ENCODE assay signal across 10 cellular contexts in genomic region chr14:65239143-65239672, GRCh38.
DNase-seq lines count a peak whose midpoint lies in the region; TF ChIP-seq lines count a peak whose summit lies in the region.
"Had no signal": no experiment of that assay in that cellular context is flagged by ENCODE, and none has a peak within 500 bp of the region (broad histone marks: within the 10 kb centered on the region; RNA-seq: fewer than 3 reads in every experiment).

No MANE protein-coding gene starts in this region.

- H3K9me3 ChIP-seq in GM23248 (ENCODE audit: low read depth): no peaks in the 10 kb centered on the region
- no peaks in the 10 kb centered on the region for H3K9me3 ChIP-seq in adipocyte (ENCODE audit: control insufficient read depth, low read length)
- no peaks in the 10 kb centered on the region for H3K9me3 ChIP-seq in stomach
- no peaks in the 10 kb centered on the region for H3K9me3 ChIP-seq in MM.1S (replicated peaks; ENCODE audit: insufficient read depth, low read length)

- H3K36me3 ChIP-seq in GM23248 (ENCODE audit: low read depth) (no peaks in the 10 kb centered on the region), adipocyte (ENCODE audit: control insufficient read depth, insufficient read depth, low read length, severe bottlenecking) (no peaks in the 10 kb centered on the region), stomach (no peaks in the 10 kb centered on the region), MM.1S (replicated peaks; ENCODE audit: insufficient read depth, low read length) (no peaks in the 10 kb centered on the region)

- H3K27me3 ChIP-seq in GM23248 (replicated peaks; ENCODE audit: insufficient read depth) (no peaks in the 10 kb centered on the region), adipocyte (replicated peaks; ENCODE audit: control insufficient read depth, insufficient read depth, low read length) (no peaks in the 10 kb centered on the region), stomach (no peaks in the 10 kb centered on the region), MM.1S (replicated peaks; ENCODE audit: insufficient read depth, low read length) (no peaks in the 10 kb centered on the region)

- DNase-seq in GM23248 (peak; percentile 82), adipocyte (ENCODE audit: low read depth) (no peak), hepatic stellate cell (ENCODE audit: low spot score) (peak; percentile 63), stomach (no peak), MM.1S (no peak), DMS53 treated with DMSO at 0.1 percent for 48 hours (lab: John Stamatoyannopoulos, UW; ENCODE audit: unreplicated experiment) (no peak), NCI-H345 treated with DMSO at 0.1 percent for 48 hours (lab: John Stamatoyannopoulos, UW; ENCODE audit: unreplicated experiment) (no peak)
- DNase-seq in stimulated activated CD8-positive, alpha-beta memory T cell treated with anti-CD3 and anti-CD28 coated beads, Interleukin-4, amount 100 ng/mL, for 48 hours: no peak
- DNase-seq: amniotic stem cell, NCI-H1105 treated with DMSO at 0.1 percent for 48 hours had no signal

- H3K79me2 ChIP-seq in GM23248 (ENCODE audit: insufficient read depth): no peaks in the 10 kb centered on the region
- H3K79me2 ChIP-seq in MM.1S (ENCODE audit: low read length): no peaks in the 10 kb centered on the region

- peak overlapping the region; percentile 80 for H3K27ac ChIP-seq in GM23248
- H3K27ac ChIP-seq in stomach: peak overlapping the region in 3 of 5 donors; percentile 22 to 68 (median 45)
- H3K27ac ChIP-seq in MM.1S (ENCODE audit: low read length): no peak overlapping the region

- no peak overlapping the region for H2AFZ ChIP-seq in GM23248
- H2AFZ ChIP-seq in MM.1S (ENCODE audit: low read length): no peak overlapping the region

- in situ Hi-C loops in GM23248 (cut with MboI): no loop called here

- H3K4me1 ChIP-seq in GM23248 (ENCODE audit: insufficient read depth) (peaks cover 43% of the 10 kb centered on the region), adipocyte (ENCODE audit: control insufficient read depth, insufficient read depth, low read length) (peaks cover 39% of the 10 kb centered on the region), stomach (peaks cover 26 to 46% (median 36%) of the 10 kb centered on the region in 4 donors), MM.1S (ENCODE audit: low read length) (no peaks in the 10 kb centered on the region)

- H3K9ac ChIP-seq in GM23248 (peak overlapping the region; percentile 38), adipocyte (ENCODE audit: low read length) (peak overlapping the region; percentile 59), MM.1S (ENCODE audit: low read length) (no peak overlapping the region)

- H3K9me2 ChIP-seq in GM23248 (ENCODE audit: insufficient read depth) (no peaks in the 10 kb centered on the region), MM.1S (replicated peaks; ENCODE audit: insufficient read depth, low read length) (no peaks in the 10 kb centered on the region)

- H3K4me2 ChIP-seq in GM23248 (ENCODE audit: unreplicated experiment): peak overlapping the region; percentile 64
- H3K4me2 ChIP-seq in MM.1S (ENCODE audit: low read depth, low read length): no peak overlapping the region

- 70 to 77% methylated on average over 8 of the region's 8 CpGs for whole genome bisulfite sequencing in GM23248 (ENCODE audit: low coverage in 1 of 2, low lambda C conversion rate in 2 of 2, missing lambda C conversion rate in 2 of 2), 2 experiments
- WGBS in stomach, 5 donors: 56 to 71% (median 68%) methylated on average over 8 of the region's 8 CpGs

- intact Hi-C loops in stomach (cut with DNase I; ENCODE audit: low total_unique reads): no loop called here

- TF ChIP-seq CTCF in stomach (IDR thresholded peaks at IDR 0.05) (no peak), MM.1S (IDR thresholded peaks at IDR 0.05; ENCODE audit: low read length) (no peak)

- peaks cover 32% of the 10 kb centered on the region for H3F3A ChIP-seq in GM23248 (ENCODE audit: insufficient read depth)
- H3F3A ChIP-seq in MM.1S (ENCODE audit: insufficient read depth, low read length): no peaks in the 10 kb centered on the region

- no peak for TF ChIP-seq POLR2A in stomach (IDR thresholded peaks at IDR 0.05)

- TF ChIP-seq EP300 in stomach (IDR thresholded peaks at IDR 0.05): no peak

- no peak overlapping the region for H3K4me3 ChIP-seq in GM23248
- H3K4me3 ChIP-seq in adipocyte (ENCODE audit: low read length): peak overlapping the region; percentile 34
- H3K4me3 ChIP-seq in stomach: no peak overlapping the region
- H3K4me3 ChIP-seq in MM.1S (ENCODE audit: low read length): no peak overlapping the region

- no peaks in the 10 kb centered on the region for H4K20me1 ChIP-seq in GM23248 (ENCODE audit: insufficient read depth)
- H4K20me1 ChIP-seq in MM.1S (ENCODE audit: insufficient read depth, low read length): no peaks in the 10 kb centered on the region

Comparison
In these comparisons a context has a peak if more than half of its experiments do, and no peak if none do; other contexts are left out.
1. DNase-seq: peak in GM23248 (single experiment) and hepatic stellate cell (single experiment); none in adipocyte (single experiment), stomach (single experiment), MM.1S (single experiment), DMS53 treated with DMSO at 0.1 percent for 48 hours (single experiment), NCI-H345 treated with DMSO at 0.1 percent for 48 hours (single experiment) and stimulated activated CD8-positive, alpha-beta memory T cell treated with anti-CD3 and anti-CD28 coated beads, Interleukin-4, amount 100 ng/mL, for 48 hours (single experiment).